20 cellular contexts compared by ENCODE assay signal in the genomic region with DNA sequence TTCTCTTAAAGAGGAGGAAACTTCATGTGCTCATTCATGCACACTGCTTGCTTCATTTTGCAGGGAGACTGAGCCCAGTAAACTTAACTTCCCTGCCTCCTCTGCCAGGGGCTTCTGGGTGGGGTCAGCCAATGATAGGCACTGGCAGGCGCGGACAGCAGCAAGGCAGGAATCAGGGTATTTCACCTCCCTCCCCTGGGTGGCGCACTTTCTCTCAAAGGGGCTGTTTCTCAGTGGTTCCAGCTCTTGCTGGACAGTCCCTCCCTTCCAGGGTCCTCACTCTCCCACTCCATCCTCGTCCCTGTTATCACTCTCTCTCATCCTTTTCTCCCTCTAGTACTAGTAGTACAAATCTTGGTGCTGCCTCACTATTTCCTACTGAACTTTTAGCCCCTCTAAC.
DNase-seq lines count a peak whose midpoint lies in the region; ATAC-seq and TF ChIP-seq lines count a peak whose summit lies in the region.
"Had no signal": no experiment of that assay in that cellular context is flagged by ENCODE, and none has a peak within 500 bp of the region (broad histone marks: within the 10 kb centered on the region; RNA-seq: fewer than 3 reads in every experiment).

No MANE protein-coding gene starts in this region.

- H3K9me3 ChIP-seq in mammary epithelial cell (replicated peaks; ENCODE audit: insufficient read depth, low read length) (no peaks in the 10 kb centered on the region), breast epithelium (peaks cover 0 to 5% of the 10 kb centered on the region in 2 donors), OCI-LY1 (ENCODE audit: low read length) (no peaks in the 10 kb centered on the region)
- H3K9me3 ChIP-seq: colonic mucosa had no signal

- H3F3A ChIP-seq in OCI-LY1 (ENCODE audit: insufficient read depth, low read length): no peaks in the 10 kb centered on the region

- CTCF ChIA-PET in mammary epithelial cell (lab: Charles Lee; ENCODE audit: low non-redundant PET): no interaction called here

- DNase-seq in mammary epithelial cell (no peak), breast epithelium (ENCODE audit: low spot score in 2 of 2) (no peak), epithelial cell of proximal tubule (ENCODE audit: low read depth) (no peak), T1000 (lab: John Stamatoyannopoulos, UW) (no peak), KBM-7 (no peak)
- DNase-seq: activated effector memory CD4-positive, alpha-beta T cell treated with Interleukin-2 at 50 U/mL for 16 hours; anterior cingulate cortex; colonic mucosa; GF-D8; heart right ventricle; NCI-H1930; NCI-H524; stimulated activated naive CD8-positive, alpha-beta T cell treated with anti-CD3 and anti-CD28 coated beads, Interleukin-15, Interleukin-2, amounts not matched to agents 100 U/mL and 50 U/mL, for 24 hours had no signal

- H3K36me3 ChIP-seq in mammary epithelial cell (ENCODE audit: insufficient read depth, low read length) (no peaks in the 10 kb centered on the region), breast epithelium (no peaks in the 10 kb centered on the region), OCI-LY1 (ENCODE audit: insufficient read depth, low read length) (no peaks in the 10 kb centered on the region)
- H3K36me3 ChIP-seq: colonic mucosa, heart right ventricle had no signal

- ATAC-seq in HG03039 (IDR thresholded peaks at IDR 0.05; ENCODE audit: unreplicated experiment) (no peak), HG02973 (IDR thresholded peaks at IDR 0.05; ENCODE audit: unreplicated experiment) (no peak)
- ATAC-seq: activated CD4-positive, CD25-positive, alpha-beta regulatory T cell treated with anti-CD3 and anti-CD28 coated beads, Interleukin-2, amount 50 U/mL, for 24 hours; heart right ventricle; stimulated activated naive CD8-positive, alpha-beta T cell treated with anti-CD3 and anti-CD28 coated beads, Interleukin-15, Interleukin-2, amounts not matched to agents 100 U/mL and 50 U/mL, for 24 hours had no signal

- intact Hi-C loops in mammary epithelial cell (cut with micrococcal nuclease) (no loop called here), breast epithelium (cut with DNase I; ENCODE audit: low total_unique reads) (no loop called here)

- H3K27ac ChIP-seq in mammary epithelial cell (ENCODE audit: insufficient read depth, low read depth, low read length) (no peak overlapping the region), breast epithelium (no peak overlapping the region), OCI-LY1 (ENCODE audit: low read depth, low read length, poor library complexity, severe bottlenecking) (no peak overlapping the region)
- H3K27ac ChIP-seq: colonic mucosa, heart right ventricle, parathyroid adenoma, RWPE1 had no signal

- TF ChIP-seq CTCF in mammary epithelial cell (conservative IDR thresholded peaks at IDR 0.05 in 1 of 2, IDR thresholded peaks at IDR 0.05 in 1 of 2; ENCODE audit: extremely low read depth in 1 of 2, insufficient read depth in 1 of 2, low read depth in 1 of 2, low read length in 2 of 2) (peak; percentile 18 to 30), breast epithelium (IDR thresholded peaks at IDR 0.05) (no peak), OCI-LY1 (IDR thresholded peaks at IDR 0.05; ENCODE audit: low read length) (peak; percentile 57), epithelial cell of proximal tubule (conservative IDR thresholded peaks at IDR 0.05; ENCODE audit: low read depth, low read length) (peak; percentile 37)

- no peak overlapping the region for H3K9ac ChIP-seq in mammary epithelial cell (ENCODE audit: insufficient read depth, low read length)
- H3K9ac ChIP-seq in OCI-LY1 (ENCODE audit: low read length): no peak overlapping the region
- H3K9ac ChIP-seq: parathyroid adenoma had no signal

- H3K4me2 ChIP-seq in mammary epithelial cell (ENCODE audit: insufficient read depth, low read depth, low read length): no peak overlapping the region
- H3K4me2 ChIP-seq in OCI-LY1 (ENCODE audit: low read length): no peak overlapping the region
- H3K4me2 ChIP-seq: smooth muscle cell had no signal

- H3K27me3 ChIP-seq in mammary epithelial cell (ENCODE audit: insufficient read depth, low read length) (no peaks in the 10 kb centered on the region), breast epithelium (no peaks in the 10 kb centered on the region), OCI-LY1 (ENCODE audit: insufficient read depth, low read length) (no peaks in the 10 kb centered on the region)
- H3K27me3 ChIP-seq: colonic mucosa had no signal

- dilution Hi-C loops in mammary epithelial cell (cut with HindIII; ENCODE audit: low sequenced_read_pairs): no loop called here

- H3K4me3 ChIP-seq in mammary epithelial cell (replicated peaks in 1 of 3; ENCODE audit: insufficient read depth in 1 of 3, low read depth in 2 of 3, low read length in 3 of 3): no peak overlapping the region
- H3K4me3 ChIP-seq in breast epithelium: no peak overlapping the region
- H3K4me3 ChIP-seq in OCI-LY1 (ENCODE audit: low read depth, low read length, poor library complexity, severe bottlenecking): no peak overlapping the region
- no peak overlapping the region for H3K4me3 ChIP-seq in epithelial cell of proximal tubule (ENCODE audit: low read depth, low read length)
- H3K4me3 ChIP-seq: colonic mucosa, heart right ventricle, smooth muscle cell had no signal

- H4K20me1 ChIP-seq in mammary epithelial cell (ENCODE audit: insufficient read depth, low read length) (no peaks in the 10 kb centered on the region), OCI-LY1 (ENCODE audit: insufficient read depth, low read length) (no peaks in the 10 kb centered on the region)

- H2AFZ ChIP-seq in mammary epithelial cell (ENCODE audit: low read depth, low read length) (no peak overlapping the region), OCI-LY1 (ENCODE audit: low read length) (no peak overlapping the region)
- H2AFZ ChIP-seq: parathyroid adenoma had no signal

- H3K4me1 ChIP-seq in mammary epithelial cell (ENCODE audit: insufficient read depth, low read length) (no peaks in the 10 kb centered on the region), breast epithelium (no peaks in the 10 kb centered on the region), OCI-LY1 (ENCODE audit: insufficient read depth, low read length, severe bottlenecking) (peaks cover 7% of the 10 kb centered on the region)
- H3K4me1 ChIP-seq: colonic mucosa, heart right ventricle, parathyroid adenoma had no signal

- H3K79me2 ChIP-seq in mammary epithelial cell (ENCODE audit: insufficient read depth, low read length) (no peaks in the 10 kb centered on the region), OCI-LY1 (ENCODE audit: insufficient read depth, low read length) (no peaks in the 10 kb centered on the region)
- H3K79me2 ChIP-seq: parathyroid adenoma had no signal

- in situ Hi-C loops in mammary epithelial cell (cut with MboI; ENCODE audit: low sequenced_read_pairs in 2 of 2): no loop called here
- in situ Hi-C loops in KBM-7 (cut with MboI; ENCODE audit: low pct_unique_long_range_greater_than_20kb, low sequenced_read_pairs): no loop called here

- TF ChIP-seq POLR2A in breast epithelium (IDR thresholded peaks at IDR 0.05): no peak

- no peaks in the 10 kb centered on the region for H3K9me2 ChIP-seq in OCI-LY1 (ENCODE audit: low read depth, low read length)

- BruUV-seq in mammary epithelial cell (replicated peaks; lab: Mats Ljungman, UMichigan): no TSS peak

- WGBS in mammary epithelial cell (ENCODE audit: low coverage, missing lambda C conversion rate): 81% methylated on average over 4 of the region's 4 CpGs

Comparison
In these comparisons a context has a peak if more than half of its experiments do, and no peak if none do; other contexts are left out.
1. CTCF ChIP-seq: peak in mammary epithelial cell (2 of 2), OCI-LY1 (single experiment) and epithelial cell of proximal tubule (single experiment); none in breast epithelium (0 of 3).